15 cellular contexts compared by ENCODE assay signal in genomic region chr9:134282138-134282650, GRCh38.
"Had no signal": no experiment of that assay in that cellular context is flagged by ENCODE, and none has a peak within 500 bp of the region (broad histone marks: within the 10 kb centered on the region; RNA-seq: fewer than 3 reads in every experiment).

No MANE protein-coding gene starts in this region.

- H3K36me3 ChIP-seq: vagina had no signal

- ATAC-seq: naive thymus-derived CD4-positive, alpha-beta T cell; stimulated activated naive CD8-positive, alpha-beta T cell treated with anti-CD3 and anti-CD28 coated beads, Interleukin-15, amount 100 ng/mL, for 72 hours; T-cell; WTC11 had no signal

- H3K27me3 ChIP-seq: testis, vagina had no signal

- H3K9me3 ChIP-seq: testis, vagina had no signal

- DNase-seq: activated CD4-positive, alpha-beta T cell treated with anti-CD3 and anti-CD28 coated beads, Interleukin-2, amount 50 U/mL, for 4 hours; activated effector memory CD4-positive, alpha-beta T cell treated with Interleukin-2 at 50 U/mL for 16 hours; activated naive CD4-positive, alpha-beta T cell treated with anti-CD3 and anti-CD28 coated beads, Interleukin-2, amount 10 ng/mL, durations not matched to agents 7 days and 5 days; activated T-cell treated with anti-CD3 and anti-CD28 coated beads, Interleukin-2, amount 50 U/mL, for 48 hours; cortex of kidney; endodermal cell; kidney; naive thymus-derived CD4-positive, alpha-beta T cell; retina; stimulated activated CD4-positive, alpha-beta T cell treated with anti-CD3 and anti-CD28 coated beads, Interleukin-12 subunit alpha, Interleukin-12 subunit beta, amount 100 ng/mL, for 4 hours; stimulated activated naive CD8-positive, alpha-beta T cell treated with anti-CD3 and anti-CD28 coated beads, Interleukin-15, amount 100 ng/mL, for 72 hours; T-cell; testis had no signal

- H3K4me3 ChIP-seq: testis, vagina had no signal

- H3K27ac ChIP-seq: testis, vagina had no signal
